14 cellular contexts compared by ENCODE assay signal in the genomic region with DNA sequence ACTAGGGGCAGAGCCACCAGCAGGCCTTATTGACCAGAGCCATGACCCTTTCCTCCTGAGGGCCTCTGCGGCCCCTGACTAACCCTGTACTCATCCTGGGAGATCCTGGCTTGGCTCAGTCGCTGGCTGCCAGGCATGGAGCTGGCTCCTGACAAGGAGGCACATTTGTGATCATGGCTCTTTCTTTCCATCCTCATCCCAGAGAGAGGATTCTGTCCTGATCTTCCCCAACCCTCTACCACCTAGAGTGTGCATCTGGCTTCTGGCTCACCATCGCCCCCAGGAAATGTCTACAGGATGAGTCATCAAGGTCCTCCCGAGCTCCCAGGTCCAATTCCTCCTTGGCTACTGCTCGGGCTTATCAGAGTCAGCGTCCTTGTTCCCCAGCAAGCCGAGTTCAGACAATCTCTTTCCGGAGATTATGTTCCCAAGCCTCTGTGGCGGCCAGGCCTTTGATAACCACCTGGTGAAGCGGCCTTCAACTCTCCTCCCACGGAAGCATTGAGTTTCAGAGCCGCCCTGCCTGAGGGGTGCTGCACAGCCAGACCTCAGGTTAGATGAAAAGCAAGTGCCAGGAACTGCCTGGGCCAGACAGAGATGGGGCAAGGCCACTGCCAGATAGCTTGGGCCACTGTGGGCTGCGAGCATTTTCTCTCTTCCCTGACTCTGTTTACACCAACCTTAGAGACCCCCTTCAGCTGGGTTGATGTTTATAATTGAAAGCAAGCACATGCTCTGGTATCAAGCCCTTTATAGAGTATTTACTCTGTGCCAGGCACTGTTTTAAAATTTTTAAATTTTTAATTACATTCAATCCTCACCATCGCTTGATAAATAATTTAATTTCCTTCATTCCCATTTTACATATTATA. TPM values are rescaled to one million over a fixed set of nuclear protein-coding genes. Genes with fewer than 3 reads are reported as not detected.
DNase-seq lines count a peak whose midpoint lies in the region; ATAC-seq and TF ChIP-seq lines count a peak whose summit lies in the region.
"Had no signal": no experiment of that assay in that cellular context is flagged by ENCODE, and none has a peak within 500 bp of the region (broad histone marks: within the 10 kb centered on the region; RNA-seq: fewer than 3 reads in every experiment).

No MANE protein-coding gene starts in this region.

- POLR2A ChIA-PET in MCF 10A (lab: Yijun Ruan, JAX), result interaction anchor here (1.2 kb wide), 1 partner anchor 90 kb away, joined by 3 read pairs; no protein-coding TSS in a partner anchor

- no peaks in the 10 kb centered on the region for H3K9me3 Mint-ChIP-seq in MCF 10A (ENCODE audit: unreplicated experiment)
- H3K9me3 Mint-ChIP-seq: activated naive CD8-positive, alpha-beta T cell treated with anti-CD3 and anti-CD28 coated beads, Interleukin-2, amount 10 ng/mL, durations not matched to agents 7 days and 5 days had no signal

- H3K36me3 ChIP-seq in breast epithelium (no peaks in the 10 kb centered on the region), spleen (no peaks in the 10 kb centered on the region)
- H3K36me3 ChIP-seq: left ventricle myocardium inferior had no signal

- H3K4me3 ChIP-seq in breast epithelium, result no peak overlapping the region
- no peak overlapping the region for H3K4me3 ChIP-seq in fibroblast of pulmonary artery (replicated peaks; ENCODE audit: low read depth, low read length)
- no peak overlapping the region for H3K4me3 ChIP-seq in spleen
- H3K4me3 ChIP-seq: left ventricle myocardium inferior, testis had no signal

- H3K27me3 ChIP-seq in breast epithelium (no peaks in the 10 kb centered on the region), spleen (replicated peaks in 1 of 7) (no peaks in the 10 kb centered on the region)
- H3K27me3 ChIP-seq: testis had no signal

- peaks cover 29% of the 10 kb centered on the region for H3K4me1 Mint-ChIP-seq in MCF 10A (ENCODE audit: insufficient read depth, unreplicated experiment)

- ATAC-seq in GM19023 (IDR thresholded peaks at IDR 0.05; ENCODE audit: unreplicated experiment), result no peak

- H3K4me1 ChIP-seq in breast epithelium, result no peaks in the 10 kb centered on the region
- no peaks in the 10 kb centered on the region for H3K4me1 ChIP-seq in spleen
- H3K4me1 ChIP-seq: testis had no signal

- CTCF ChIA-PET in MCF 10A (lab: Yijun Ruan, JAX), result interaction anchor here (0.8 to 1.3 kb wide), 4 partner anchors 19 to 1271 kb away, joined by 3 to 5 read pairs (median 4); no protein-coding TSS in a partner anchor

- 68 to 85% (median 71%) methylated on average over 14 of the region's 14 CpGs for WGBS in spleen, 5 donors

- H3K27me3 Mint-ChIP-seq in MCF 10A (ENCODE audit: insufficient read depth, unreplicated experiment), result no peaks in the 10 kb centered on the region

- DNase-seq in MCF 10A (ENCODE audit: unreplicated experiment) (peak; percentile 72), breast epithelium (ENCODE audit: low spot score in 2 of 2) (no peak), SW 1271 (lab: John Stamatoyannopoulos, UW) (peak; percentile 72 to 87), fibroblast of pulmonary artery (ENCODE audit: low read depth) (peak; percentile 71), spleen (peak; percentile 45), caudate nucleus (lab: John Stamatoyannopoulos, UW) (no peak), epidermal melanocyte (ENCODE audit: insufficient read length, low spot score) (no peak)
- DNase-seq: activated CD4-positive, alpha-beta T cell treated with anti-CD3 and anti-CD28 coated beads, Interleukin-2, amount 50 U/mL, for 1 hour; activated naive CD8-positive, alpha-beta T cell treated with anti-CD3 and anti-CD28 coated beads, Interleukin-2, amount 10 ng/mL, durations not matched to agents 7 days and 5 days; left ventricle myocardium inferior; NCI-H2029; SHP77; testis had no signal

- TF ChIP-seq CTCF in MCF 10A (IDR thresholded peaks at IDR 0.05; ENCODE audit: unreplicated experiment) (no peak), breast epithelium (IDR thresholded peaks at IDR 0.05) (no peak), fibroblast of pulmonary artery (IDR thresholded peaks at IDR 0.05; ENCODE audit: low read length, missing control alignments) (no peak), spleen (IDR thresholded peaks at IDR 0.05 in 8 of 11, conservative IDR thresholded peaks at IDR 0.05 in 3 of 11) (no peak)

- peak overlapping the region; percentile 70 for H3K27ac Mint-ChIP-seq in MCF 10A (ENCODE audit: low read depth, unreplicated experiment)
- H3K27ac Mint-ChIP-seq: activated naive CD8-positive, alpha-beta T cell treated with anti-CD3 and anti-CD28 coated beads, Interleukin-2, amount 10 ng/mL, durations not matched to agents 7 days and 5 days had no signal

- H3K9me3 ChIP-seq in breast epithelium, result no peaks in the 10 kb centered on the region
- H3K9me3 ChIP-seq in spleen, result no peaks in the 10 kb centered on the region
- H3K9me3 ChIP-seq: left ventricle myocardium inferior, testis had no signal

- H3K27ac ChIP-seq in breast epithelium (no peak overlapping the region), spleen (peak overlapping the region in 3 of 8 donors; percentile 3 to 42 (median 15)), caudate nucleus (ENCODE audit: low read depth, low read length) (no peak overlapping the region)
- H3K27ac ChIP-seq: left ventricle myocardium inferior, testis had no signal

- intact Hi-C loops in MCF 10A (cut with micrococcal nuclease) (no loop called here), breast epithelium (cut with DNase I; ENCODE audit: low total_unique reads) (no loop called here), spleen (cut with DNase I; ENCODE audit: low total_unique reads) (no loop called here)

- H3K36me3 Mint-ChIP-seq in MCF 10A (ENCODE audit: insufficient read depth, unreplicated experiment), result no peaks in the 10 kb centered on the region
- H3K36me3 Mint-ChIP-seq: activated naive CD8-positive, alpha-beta T cell treated with anti-CD3 and anti-CD28 coated beads, Interleukin-2, amount 10 ng/mL, durations not matched to agents 7 days and 5 days had no signal

- no peak overlapping the region for H3K4me3 Mint-ChIP-seq in MCF 10A (ENCODE audit: unreplicated experiment)
- H3K4me3 Mint-ChIP-seq: activated naive CD8-positive, alpha-beta T cell treated with anti-CD3 and anti-CD28 coated beads, Interleukin-2, amount 10 ng/mL, durations not matched to agents 7 days and 5 days had no signal

- TF ChIP-seq POLR2A in breast epithelium (IDR thresholded peaks at IDR 0.05), result no peak
- TF ChIP-seq POLR2A in spleen (IDR thresholded peaks at IDR 0.05), result no peak

- no TSS peak for BruUV-seq in MCF 10A (replicated peaks; lab: Mats Ljungman, UMichigan)

RNA-seq across cellular contexts. Expression of gene MRPS22, which starts 44.3 kb away (rescaled TPM):
- total RNA-seq in MCF 10A (2022), result 65.0 and 65.3 TPM in 2 replicates
- 10 to 100 TPM; 45.2 to 47.9 (median 46.4) TPM for total RNA-seq in breast epithelium
- 10 to 100 TPM; 24.8 to 53.2 (median 31.0) TPM for total RNA-seq in spleen
- polyA plus RNA-seq in spleen, result 10 to 100 TPM; 25.1 to 31.6 (median 30.8) TPM

Comparison
In these comparisons a context has a peak if more than half of its experiments do, and no peak if none do; other contexts are left out.
1. DNase-seq: peak in MCF 10A (single experiment), SW 1271 (2 of 2), fibroblast of pulmonary artery (single experiment) and spleen (single experiment); none in breast epithelium (0 of 2), caudate nucleus (0 of 61) and epidermal melanocyte (single experiment).